16 cellular contexts compared by ENCODE assay signal in genomic region chr3:74465652-74466415, GRCh38.
DNase-seq lines count a peak whose midpoint lies in the region; TF ChIP-seq lines count a peak whose summit lies in the region.
"Had no signal": no experiment of that assay in that cellular context is flagged by ENCODE, and none has a peak within 500 bp of the region (broad histone marks: within the 10 kb centered on the region; RNA-seq: fewer than 3 reads in every experiment).

No MANE protein-coding gene starts in this region.

- TF ChIP-seq CTCF in AG10803 (conservative IDR thresholded peaks at IDR 0.05; ENCODE audit: low read length) (no peak), nephron progenitor cell (IDR thresholded peaks at IDR 0.05) (no peak), sigmoid colon (IDR thresholded peaks at IDR 0.05) (no peak), RWPE1 (conservative IDR thresholded peaks at IDR 0.05; ENCODE audit: low read depth) (no peak)

- no peaks in the 10 kb centered on the region for H3K36me3 ChIP-seq in sigmoid colon
- H3K36me3 ChIP-seq: upper lobe of right lung had no signal

- no peak overlapping the region for H3K27ac Mint-ChIP-seq in nephron progenitor cell
- H3K27ac Mint-ChIP-seq: activated CD4-positive, alpha-beta memory T cell treated with anti-CD3 and anti-CD28 coated beads for 36 hours; activated naive CD8-positive, alpha-beta T cell treated with anti-CD3 and anti-CD28 coated beads, Interleukin-2, amount 50 U/mL, for 24 hours; activated T-cell treated with anti-CD3 and anti-CD28 coated beads, Interleukin-2, amount 50 U/mL, for 72 hours had no signal

- H3K27me3 Mint-ChIP-seq in nephron progenitor cell (ENCODE audit: low read depth, poor library complexity), result no peaks in the 10 kb centered on the region
- H3K27me3 Mint-ChIP-seq: activated CD4-positive, alpha-beta memory T cell treated with anti-CD3 and anti-CD28 coated beads for 36 hours; activated naive CD8-positive, alpha-beta T cell treated with anti-CD3 and anti-CD28 coated beads, Interleukin-2, amount 50 U/mL, for 24 hours had no signal

- no peak for TF ChIP-seq EP300 in sigmoid colon (IDR thresholded peaks at IDR 0.05)

- H3K4me1 ChIP-seq in sigmoid colon, result peaks cover 0 to 7% (median 2%) of the 10 kb centered on the region in 4 donors
- H3K4me1 ChIP-seq: upper lobe of right lung had no signal

- H3K9me3 Mint-ChIP-seq in nephron progenitor cell, result no peaks in the 10 kb centered on the region

- no peak for TF ChIP-seq POLR2A in sigmoid colon (IDR thresholded peaks at IDR 0.05)

- peak; percentile 46 for DNase-seq in AG10803 (ENCODE audit: low read depth)
- DNase-seq in NCI-H446 (lab: John Stamatoyannopoulos, UW), result peak; percentile 10 to 69
- peak; percentile 5 for DNase-seq in fibroblast of gingiva (ENCODE audit: low read depth)
- peak; percentile 6 for DNase-seq in nephron progenitor cell
- DNase-seq in SIG-M5 treated with dmso at 0.1 percent for 504 hours (lab: John Stamatoyannopoulos, UW; ENCODE audit: unreplicated experiment), result no peak
- no peak for DNase-seq in sigmoid colon
- no peak for DNase-seq in RWPE1 (ENCODE audit: low spot score)
- no peak for DNase-seq in stimulated activated CD4-positive, alpha-beta T cell treated with anti-CD3 and anti-CD28 coated beads, Interleukin-15, amount 100 ng/mL, for 24 hours
- DNase-seq: activated CD4-positive, alpha-beta memory T cell treated with anti-CD3 and anti-CD28 coated beads for 36 hours; activated naive CD8-positive, alpha-beta T cell treated with anti-CD3 and anti-CD28 coated beads, Interleukin-2, amount 50 U/mL, for 24 hours; activated T-cell treated with anti-CD3 and anti-CD28 coated beads, Interleukin-2, amount 50 U/mL, for 72 hours; mucosa of descending colon; NCI-H2171; small intestine; upper lobe of right lung had no signal

- H3K27me3 ChIP-seq in sigmoid colon, result no peaks in the 10 kb centered on the region
- H3K27me3 ChIP-seq: upper lobe of right lung had no signal

- WGBS in sigmoid colon, 2 donors, result 46 to 55% methylated on average over 4 of the region's 4 CpGs

- H3K9me3 ChIP-seq in sigmoid colon, result no peaks in the 10 kb centered on the region
- H3K9me3 ChIP-seq: mucosa of descending colon, upper lobe of right lung had no signal

- POLR2A ChIA-PET in RWPE1 (lab: Yijun Ruan, JAX; ENCODE audit: low non-redundant PET), result no interaction called here

- H3K4me1 Mint-ChIP-seq in nephron progenitor cell, result peaks cover 15% of the 10 kb centered on the region
- H3K4me1 Mint-ChIP-seq: activated naive CD8-positive, alpha-beta T cell treated with anti-CD3 and anti-CD28 coated beads, Interleukin-2, amount 50 U/mL, for 24 hours had no signal

- intact Hi-C loops in sigmoid colon (cut with DNase I), result no loop called here

- CTCF ChIA-PET in RWPE1 (lab: Yijun Ruan, JAX), result no interaction called here

- no peak overlapping the region for H3K4me3 ChIP-seq in AG10803 (ENCODE audit: low read length)
- H3K4me3 ChIP-seq in sigmoid colon, result no peak overlapping the region
- H3K4me3 ChIP-seq: mucosa of descending colon, SK-N-MC, upper lobe of right lung had no signal

- H3K4me3 Mint-ChIP-seq in nephron progenitor cell, result no peak overlapping the region
- H3K4me3 Mint-ChIP-seq: activated CD4-positive, alpha-beta memory T cell treated with anti-CD3 and anti-CD28 coated beads for 36 hours; activated naive CD8-positive, alpha-beta T cell treated with anti-CD3 and anti-CD28 coated beads, Interleukin-2, amount 50 U/mL, for 24 hours; activated T-cell treated with anti-CD3 and anti-CD28 coated beads, Interleukin-2, amount 50 U/mL, for 72 hours had no signal

- H3K27ac ChIP-seq in sigmoid colon, result no peak overlapping the region
- no peak overlapping the region for H3K27ac ChIP-seq in RWPE1
- H3K27ac ChIP-seq: SK-N-MC, upper lobe of right lung had no signal

- no peaks in the 10 kb centered on the region for H3K36me3 Mint-ChIP-seq in nephron progenitor cell (ENCODE audit: low read depth)
- H3K36me3 Mint-ChIP-seq: activated CD4-positive, alpha-beta memory T cell treated with anti-CD3 and anti-CD28 coated beads for 36 hours had no signal

Comparison
In these comparisons a context has a peak if more than half of its experiments do, and no peak if none do; other contexts are left out.
1. DNase-seq: peak in AG10803 (single experiment), NCI-H446 (2 of 2), fibroblast of gingiva (single experiment) and nephron progenitor cell (single experiment); none in SIG-M5 treated with dmso at 0.1 percent for 504 hours (single experiment), sigmoid colon (single experiment), RWPE1 (single experiment) and stimulated activated CD4-positive, alpha-beta T cell treated with anti-CD3 and anti-CD28 coated beads, Interleukin-15, amount 100 ng/mL, for 24 hours (single experiment).